In genomic region chr6:47278545-47278944, GRCh38 we compare ENCODE assay signal across 16 cellular contexts. TPM values are rescaled to one million over a fixed set of nuclear protein-coding genes. Genes with fewer than 3 reads are reported as not detected.
DNase-seq lines count a peak whose midpoint lies in the region; ATAC-seq, FAIRE-seq and TF ChIP-seq lines count a peak whose summit lies in the region.
"Had no signal": no experiment of that assay in that cellular context is flagged by ENCODE, and none has a peak within 500 bp of the region (broad histone marks: within the 10 kb centered on the region; RNA-seq: fewer than 3 reads in every experiment).

No MANE protein-coding gene starts in this region.

- no peak overlapping the region for H3K4me2 ChIP-seq in K562 (ENCODE audit: insufficient read depth, low read length)
- H3K4me2 ChIP-seq: smooth muscle cell had no signal

- H3K27ac ChIP-seq in K562 (ENCODE audit: extremely low read depth, low read depth, low read length) (no peak overlapping the region), right atrium auricular region (no peak overlapping the region)

- no peaks in the 10 kb centered on the region for H3K9me1 ChIP-seq in K562 (ENCODE audit: control insufficient read depth, insufficient read depth, low read length)

- H3K4me1 ChIP-seq in K562 (replicated peaks in 1 of 2; ENCODE audit: control insufficient read depth in 2 of 2, insufficient read depth in 2 of 2, low read length in 2 of 2) (no peaks in the 10 kb centered on the region), right atrium auricular region (no peaks in the 10 kb centered on the region)

- 25% methylated on average over 3 of the region's 3 CpGs for WGBS in K562 (ENCODE audit: insufficient coverage, low coverage, missing lambda C conversion rate)

- ATAC-seq in GM18907 (IDR thresholded peaks at IDR 0.05; ENCODE audit: unreplicated experiment) (peak; percentile 81), K562 (no peak), HG03520 (IDR thresholded peaks at IDR 0.05; ENCODE audit: unreplicated experiment) (no peak)
- ATAC-seq: effector memory CD8-positive, alpha-beta T cell; PC-3 had no signal

- in situ Hi-C loops in K562 (cut with MboI): no loop called here

- TF ChIP-seq POLR2A in K562 (conservative IDR thresholded peaks at IDR 0.05): no peak

- DNase-seq in M059J (ENCODE audit: low read depth): peak; percentile 15
- DNase-seq in K562 (ENCODE audit: extremely low read depth in 1 of 4, low spot score in 3 of 4): no peak
- DNase-seq in skeletal muscle cell (ENCODE audit: low read depth): peak; percentile 51
- DNase-seq in NCI-H510A treated with DMSO at 0.1 percent for 48 hours (lab: John Stamatoyannopoulos, UW): no peak
- no peak for DNase-seq in right atrium auricular region (ENCODE audit: low spot score)
- DNase-seq: aorta; DND-41; effector memory CD8-positive, alpha-beta T cell; HFFc6; NCI-H1417; PC-3; T-helper 9 cell had no signal

- TF ChIP-seq CTCF in K562 (IDR thresholded peaks at IDR 0.05 in 2 of 3, conservative IDR thresholded peaks at IDR 0.05 in 1 of 3; ENCODE audit: insufficient read depth in 2 of 3, low read depth in 1 of 3, low read length in 3 of 3): no peak
- no peak for TF ChIP-seq CTCF in right atrium auricular region (IDR thresholded peaks at IDR 0.05)

- H3K9me3 ChIP-seq in K562 (replicated peaks; ENCODE audit: control insufficient read depth, insufficient read depth, low read depth, low read length): no peaks in the 10 kb centered on the region
- H3K9me3 ChIP-seq in right atrium auricular region: no peaks in the 10 kb centered on the region

- H3K79me2 ChIP-seq in K562 (ENCODE audit: control insufficient read depth, insufficient read depth, low read length): no peaks in the 10 kb centered on the region

- no TSS peak for BruUV-seq in K562 (replicated peaks; lab: Mats Ljungman, UMichigan)

- H3K27me3 ChIP-seq in K562 (ENCODE audit: control insufficient read depth in 2 of 2, insufficient read depth in 2 of 2, low read length in 2 of 2): no peaks in the 10 kb centered on the region
- no peaks in the 10 kb centered on the region for H3K27me3 ChIP-seq in right atrium auricular region

- CTCF ChIA-PET in K562 (lab: Yijun Ruan, JAX; ENCODE audit: low intra/inter-chr PET ratio): no interaction called here

- no peak for FAIRE-seq in K562 (lab: Jason Lieb, UNC)
- FAIRE-seq: urothelium cell line had no signal

- TF ChIP-seq EP300 in K562 (IDR thresholded peaks at IDR 0.05; ENCODE audit: low read length): no peak

- intact Hi-C loops in K562 (cut with micrococcal nuclease): no loop called here

- no peak for TF ChIP-seq RAD21 in K562 (CRISPR knock-in tag; conservative IDR thresholded peaks at IDR 0.05 in 1 of 2, IDR thresholded peaks at IDR 0.05 in 1 of 2)

- H3K9ac ChIP-seq in K562 (ENCODE audit: insufficient read depth in 1 of 2, low read depth in 2 of 2, low read length in 2 of 2): no peak overlapping the region

- no peaks in the 10 kb centered on the region for H4K20me1 ChIP-seq in K562 (replicated peaks; ENCODE audit: control insufficient read depth, insufficient read depth, low read length)

- POLR2A ChIA-PET in K562 (lab: Yijun Ruan, JAX): interaction anchor here (0.5 to 1.4 kb wide), 4 partner anchors 14 to 353 kb away, joined by 3 to 4 read pairs (median 3); no protein-coding TSS in a partner anchor

- no peak overlapping the region for H2AFZ ChIP-seq in K562 (ENCODE audit: low read depth, low read length)

- H3K4me3 ChIP-seq in K562: no peak overlapping the region
- H3K4me3 ChIP-seq in skeletal muscle cell (ENCODE audit: low read depth, low read length): no peak overlapping the region
- H3K4me3 ChIP-seq in right atrium auricular region: no peak overlapping the region
- H3K4me3 ChIP-seq: smooth muscle cell had no signal

- H3K36me3 ChIP-seq in K562 (ENCODE audit: control insufficient read depth, insufficient read depth, low read length) (no peaks in the 10 kb centered on the region), right atrium auricular region (no peaks in the 10 kb centered on the region)

TF ChIP-seq in K562, 482 proteins besides CTCF, POLR2A, EP300 and RAD21:
- TF ChIP-seq CEBPG (CRISPR knock-in tag; IDR thresholded peaks at IDR 0.05): no peak
- peak; percentile 39 to 40; a peak in 2 of 4 replicates for TF ChIP-seq CEBPG (tag; conservative IDR thresholded peaks at IDR 0.05 in 1 of 2, IDR thresholded peaks at IDR 0.05 in 1 of 2)
- TF ChIP-seq CEBPB (tag; IDR thresholded peaks at IDR 0.05): peak; percentile 74
- no peak for TF ChIP-seq NRF1 (conservative IDR thresholded peaks at IDR 0.05 in 1 of 2, IDR thresholded peaks at IDR 0.05 in 1 of 2)
TF ChIP-seq in K562: peak in this region for 2.

RNA-seq across cellular contexts. Expression of gene TNFRSF21, which starts 31.2 kb away (rescaled TPM):
- 26.8 and 41.3 TPM in 2 replicates for total RNA-seq in M059J (2014; rRNA removed; shearing (Covaris generic))
- total RNA-seq in K562 (2011; cell fraction: chromatin; rRNA removed; ENCODE audit: low replicate concordance): 2.4 and 4.7 TPM in 2 replicates
- total RNA-seq in K562 (2011; cell fraction: nucleolus; rRNA removed): 3.3 and 3.5 TPM in 2 replicates
- total RNA-seq in K562 (2011; cell fraction: nucleoplasm; rRNA removed): 4.5 and 7.1 TPM in 2 replicates
- total RNA-seq in K562 (2014; rRNA removed) (2.2 and 3.0 TPM in 2 replicates), K562 (2014; rRNA removed; fragmentation: Illumina TruSeq; extraction: Trizol) (2.7 and 3.2 TPM in 2 replicates), K562 (2015; rRNA removed; fragmentation: Illumina TruSeq; extraction: Trizol) (2.9 and 3.0 TPM in 2 replicates), K562 (2021) (5.5 and 5.7 TPM in 2 replicates), right atrium auricular region (10 to 100 TPM in 1 of 2 donors, 1 to 10 TPM in 1; 7.4 to 12.1 TPM)
- polyA plus RNA-seq in K562 (2011; rRNA removed) (1.3 and 2.2 TPM in 2 replicates), K562 (2014; fragmentation: Illumina TruSeq; extraction: Trizol) (3.9 and 4.8 TPM in 2 replicates), K562 (2014; fragmentation: Nextera tagmentation; extraction: Ambion mirVana) (under 1 TPM; 0.63 to 0.67 TPM), K562 (2014; rRNA removed) (1.4 and 2.0 TPM in 2 replicates)
- 1.5 and 2.8 TPM in 2 replicates for polyA plus RNA-seq in K562 (2011; cell fraction: cytosol; rRNA removed)
- 0.70 and 2.1 TPM in 2 replicates for polyA plus RNA-seq in K562 (2011; cell fraction: nucleus; rRNA removed)
- polyA plus RNA-seq in K562 (2012): 2.4 and 3.2 TPM in 2 replicates
- polyA minus RNA-seq in K562 (2011; rRNA and poly(A)+ RNA removed): 6.3 and 10.1 TPM in 2 replicates
- polyA minus RNA-seq in K562 (2011; cell fraction: cytosol; rRNA and poly(A)+ RNA removed): 3.0 and 6.8 TPM in 2 replicates
- 2.4 and 3.5 TPM in 2 replicates for polyA minus RNA-seq in K562 (2011; cell fraction: nucleus; rRNA and poly(A)+ RNA removed)

Comparison
In these comparisons a context has a peak if more than half of its experiments do, and no peak if none do; other contexts are left out.
1. DNase-seq: peak in M059J (single experiment) and skeletal muscle cell (single experiment); none in K562 (0 of 4), NCI-H510A treated with DMSO at 0.1 percent for 48 hours (single experiment) and right atrium auricular region (single experiment).